ENCODE assay signal across 1 cellular context in the genomic region with DNA sequence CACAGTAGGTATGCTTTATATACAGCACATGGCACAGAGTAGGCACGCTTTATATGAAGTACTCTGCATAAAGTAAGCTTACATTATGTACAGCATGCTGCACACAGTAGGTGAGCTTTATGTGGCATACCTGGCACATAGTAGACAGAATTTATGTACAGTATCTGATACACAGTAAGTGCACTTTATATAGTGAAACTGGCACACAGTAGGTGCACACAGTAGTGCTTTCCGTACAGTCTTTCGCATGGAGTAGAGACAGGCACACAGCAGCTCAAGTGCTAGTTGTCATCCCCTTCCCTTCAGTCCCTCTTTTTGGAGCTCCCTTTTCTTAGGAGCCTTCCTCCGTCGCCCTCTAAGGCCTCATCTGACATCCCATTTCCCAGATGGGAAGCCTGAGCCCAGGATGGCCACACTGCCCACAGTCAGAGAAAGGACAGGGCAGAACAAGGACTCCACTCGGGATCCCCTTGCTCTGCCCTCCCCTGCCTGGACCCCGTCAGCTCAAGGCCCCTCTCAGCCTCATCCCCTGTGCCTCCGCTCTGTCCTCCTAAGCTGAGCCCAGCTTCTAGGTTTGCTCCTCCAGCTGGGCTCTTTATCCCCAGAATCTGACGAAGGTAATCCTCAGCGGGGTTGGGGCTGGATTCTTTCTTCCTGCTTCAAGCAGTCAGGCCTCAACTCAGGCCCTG.
TF ChIP-seq lines count a peak whose summit lies in the region.

No MANE protein-coding gene starts in this region.

TF ChIP-seq in GM12891, 5 proteins besides CTCF, POLR2A, EP300 and RAD21 (continued from another document):
- no peak for TF ChIP-seq PAX5 (IDR thresholded peaks at IDR 0.05; ENCODE audit: insufficient read depth, low read length, severe bottlenecking)
- no peak for TF ChIP-seq SPI1 (IDR thresholded peaks at IDR 0.05; ENCODE audit: low read depth, low read length)
TF ChIP-seq in GM12891: peak in this region for 0.
